8 cellular contexts compared by ENCODE assay signal in genomic region chr20:324177-325042, GRCh38.
DNase-seq lines count a peak whose midpoint lies in the region; ATAC-seq and TF ChIP-seq lines count a peak whose summit lies in the region.

No MANE protein-coding gene starts in this region.

- peak; percentile 60 for TF ChIP-seq POLR2A in erythroblast (IDR thresholded peaks at IDR 0.05; ENCODE audit: low read length)

- H3K27me3 ChIP-seq in mucosa of stomach (ENCODE audit: control insufficient read depth, insufficient read depth, low read length): no peaks in the 10 kb centered on the region

- peak; percentile 67 for DNase-seq in DMS153 (lab: John Stamatoyannopoulos, UW)
- peak; percentile 92 for DNase-seq in HuH-7.5 (ENCODE audit: low spot score)
- DNase-seq in OCI-M1 (lab: John Stamatoyannopoulos, UW): peak; percentile 95
- DNase-seq in activated T-cell treated with anti-CD3 and anti-CD28 coated beads for 48 hours (ENCODE audit: low read depth): peak; percentile 93
- DNase-seq in erythroblast (lab: John Stamatoyannopoulos, UW): peak; percentile 90 to 92
- peak; percentile 96 for DNase-seq in stimulated activated CD8-positive, alpha-beta memory T cell treated with anti-CD3 and anti-CD28 coated beads, Interleukin-4, amount 100 ng/mL, for 48 hours

- peak overlapping the region; percentile 81 for H3K9ac ChIP-seq in mucosa of stomach (ENCODE audit: low read length)

- H3K36me3 ChIP-seq in mucosa of stomach (ENCODE audit: control insufficient read depth, insufficient read depth, low read length): no peaks in the 10 kb centered on the region

- ATAC-seq in GM21526 (IDR thresholded peaks at IDR 0.05; ENCODE audit: low FRiP score, unreplicated experiment): peak; percentile 42

- peak overlapping the region; percentile 62 for H3K4me3 ChIP-seq in mucosa of stomach (ENCODE audit: low read length)

- H3K9me3 ChIP-seq in mucosa of stomach (ENCODE audit: control insufficient read depth, low read length): no peaks in the 10 kb centered on the region

- H3K4me1 ChIP-seq in mucosa of stomach (ENCODE audit: control insufficient read depth, insufficient read depth, low read length): peaks cover 5% of the 10 kb centered on the region

Comparison
In these comparisons a context has a peak if more than half of its experiments do, and no peak if none do; other contexts are left out.
1. Peak in every context shown above with its lines: DNase-seq, ATAC-seq and H3K4me3 ChIP-seq.